Comparison of ENCODE assay signal across 7 cellular contexts in genomic region chr10:66049335-66049734, GRCh38.
"Had no signal": no experiment of that assay in that cellular context is flagged by ENCODE, and none has a peak within 500 bp of the region (broad histone marks: within the 10 kb centered on the region; RNA-seq: fewer than 3 reads in every experiment).

No MANE protein-coding gene starts in this region.

- H3K36me3 Mint-ChIP-seq: IgD-negative memory B cell had no signal

- DNase-seq: IMR-90, KBM-7, KG1 had no signal

- H3K27ac ChIP-seq: HL-60 had no signal

- H3K4me3 ChIP-seq: K562 had no signal

- H3K4me1 Mint-ChIP-seq: IgD-negative memory B cell had no signal

- H3K4me3 Mint-ChIP-seq: IgD-negative memory B cell had no signal

- FAIRE-seq: HTR-8/SVneo, K562 had no signal

- H3K27ac Mint-ChIP-seq: IgD-negative memory B cell had no signal

- H3K27me3 Mint-ChIP-seq: IgD-negative memory B cell had no signal

- ATAC-seq: K562 had no signal
